In the genomic region with DNA sequence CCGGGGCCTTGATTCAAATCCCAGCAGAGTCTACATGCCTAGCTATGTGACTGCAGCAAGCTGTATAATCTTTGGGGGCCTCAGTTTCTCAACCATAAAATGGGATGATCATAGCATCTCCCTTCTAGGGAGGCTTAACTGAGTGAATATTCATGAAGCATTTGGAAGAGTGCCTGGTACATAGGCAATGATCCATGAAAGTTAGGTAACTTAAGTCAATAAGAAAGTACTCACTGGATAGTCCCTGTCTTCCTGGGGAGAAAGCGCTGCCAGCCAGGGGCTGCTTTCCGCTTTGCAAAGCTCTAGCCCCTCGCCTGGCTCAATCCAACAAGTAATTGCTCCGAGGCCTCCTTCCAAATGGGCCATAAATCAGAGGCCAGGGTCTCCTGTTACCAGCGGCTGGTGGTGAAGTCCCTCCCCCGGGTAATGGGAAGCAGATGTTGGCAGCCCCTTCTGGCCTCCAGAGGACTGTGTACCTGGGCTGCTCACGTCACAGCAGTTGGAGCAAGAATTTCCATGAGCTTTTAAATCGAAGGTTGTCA, we compare ENCODE assay signal across 1 cellular context.
TF ChIP-seq lines count a peak whose summit lies in the region.

No MANE protein-coding gene starts in this region.

TF ChIP-seq in GM23338, 12 proteins besides CTCF, POLR2A, EP300 and RAD21:
- TF ChIP-seq, protein P1, sequence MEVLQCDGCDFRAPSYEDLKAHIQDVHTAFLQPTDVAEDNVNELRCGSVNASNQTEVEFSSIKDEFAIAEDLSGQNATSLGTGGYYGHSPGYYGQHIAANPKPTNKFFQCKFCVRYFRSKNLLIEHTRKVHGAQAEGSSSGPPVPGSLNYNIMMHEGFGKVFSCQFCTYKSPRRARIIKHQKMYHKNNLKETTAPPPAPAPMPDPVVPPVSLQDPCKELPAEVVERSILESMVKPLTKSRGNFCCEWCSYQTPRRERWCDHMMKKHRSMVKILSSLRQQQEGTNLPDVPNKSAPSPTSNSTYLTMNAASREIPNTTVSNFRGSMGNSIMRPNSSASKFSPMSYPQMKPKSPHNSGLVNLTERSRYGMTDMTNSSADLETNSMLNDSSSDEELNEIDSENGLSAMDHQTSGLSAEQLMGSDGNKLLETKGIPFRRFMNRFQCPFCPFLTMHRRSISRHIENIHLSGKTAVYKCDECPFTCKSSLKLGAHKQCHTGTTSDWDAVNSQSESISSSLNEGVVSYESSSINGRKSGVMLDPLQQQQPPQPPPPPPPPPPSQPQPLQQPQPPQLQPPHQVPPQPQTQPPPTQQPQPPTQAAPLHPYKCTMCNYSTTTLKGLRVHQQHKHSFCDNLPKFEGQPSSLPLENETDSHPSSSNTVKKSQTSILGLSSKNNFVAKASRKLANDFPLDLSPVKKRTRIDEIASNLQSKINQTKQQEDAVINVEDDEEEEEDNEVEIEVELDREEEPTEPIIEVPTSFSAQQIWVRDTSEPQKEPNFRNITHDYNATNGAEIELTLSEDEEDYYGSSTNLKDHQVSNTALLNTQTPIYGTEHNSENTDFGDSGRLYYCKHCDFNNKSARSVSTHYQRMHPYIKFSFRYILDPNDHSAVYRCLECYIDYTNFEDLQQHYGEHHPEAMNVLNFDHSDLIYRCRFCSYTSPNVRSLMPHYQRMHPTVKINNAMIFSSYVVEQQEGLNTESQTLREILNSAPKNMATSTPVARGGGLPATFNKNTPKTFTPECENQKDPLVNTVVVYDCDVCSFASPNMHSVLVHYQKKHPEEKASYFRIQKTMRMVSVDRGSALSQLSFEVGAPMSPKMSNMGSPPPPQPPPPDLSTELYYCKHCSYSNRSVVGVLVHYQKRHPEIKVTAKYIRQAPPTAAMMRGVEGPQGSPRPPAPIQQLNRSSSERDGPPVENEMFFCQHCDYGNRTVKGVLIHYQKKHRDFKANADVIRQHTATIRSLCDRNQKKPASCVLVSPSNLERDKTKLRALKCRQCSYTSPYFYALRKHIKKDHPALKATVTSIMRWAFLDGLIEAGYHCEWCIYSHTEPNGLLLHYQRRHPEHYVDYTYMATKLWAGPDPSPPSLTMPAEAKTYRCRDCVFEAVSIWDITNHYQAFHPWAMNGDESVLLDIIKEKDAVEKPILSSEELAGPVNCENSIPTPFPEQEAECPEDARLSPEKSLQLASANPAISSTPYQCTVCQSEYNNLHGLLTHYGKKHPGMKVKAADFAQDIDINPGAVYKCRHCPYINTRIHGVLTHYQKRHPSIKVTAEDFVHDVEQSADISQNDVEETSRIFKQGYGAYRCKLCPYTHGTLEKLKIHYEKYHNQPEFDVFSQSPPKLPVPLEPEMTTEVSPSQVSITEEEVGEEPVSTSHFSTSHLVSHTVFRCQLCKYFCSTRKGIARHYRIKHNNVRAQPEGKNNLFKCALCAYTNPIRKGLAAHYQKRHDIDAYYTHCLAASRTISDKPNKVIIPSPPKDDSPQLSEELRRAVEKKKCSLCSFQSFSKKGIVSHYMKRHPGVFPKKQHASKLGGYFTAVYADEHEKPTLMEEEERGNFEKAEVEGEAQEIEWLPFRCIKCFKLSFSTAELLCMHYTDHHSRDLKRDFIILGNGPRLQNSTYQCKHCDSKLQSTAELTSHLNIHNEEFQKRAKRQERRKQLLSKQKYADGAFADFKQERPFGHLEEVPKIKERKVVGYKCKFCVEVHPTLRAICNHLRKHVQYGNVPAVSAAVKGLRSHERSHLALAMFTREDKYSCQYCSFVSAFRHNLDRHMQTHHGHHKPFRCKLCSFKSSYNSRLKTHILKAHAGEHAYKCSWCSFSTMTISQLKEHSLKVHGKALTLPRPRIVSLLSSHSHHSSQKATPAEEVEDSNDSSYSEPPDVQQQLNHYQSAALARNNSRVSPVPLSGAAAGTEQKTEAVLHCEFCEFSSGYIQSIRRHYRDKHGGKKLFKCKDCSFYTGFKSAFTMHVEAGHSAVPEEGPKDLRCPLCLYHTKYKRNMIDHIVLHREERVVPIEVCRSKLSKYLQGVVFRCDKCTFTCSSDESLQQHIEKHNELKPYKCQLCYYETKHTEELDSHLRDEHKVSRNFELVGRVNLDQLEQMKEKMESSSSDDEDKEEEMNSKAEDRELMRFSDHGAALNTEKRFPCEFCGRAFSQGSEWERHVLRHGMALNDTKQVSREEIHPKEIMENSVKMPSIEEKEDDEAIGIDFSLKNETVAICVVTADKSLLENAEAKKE (CRISPR knock-in tag; IDR thresholded peaks at IDR 0.05) = no peak
- TF ChIP-seq EZH2 (IDR thresholded peaks at IDR 0.05; ENCODE audit: low read depth, unreplicated experiment) (no peak), POLR2AphosphoS5 (IDR thresholded peaks at IDR 0.05; ENCODE audit: low read depth) (no peak), ETS1 (IDR thresholded peaks at IDR 0.05) (no peak), JUNB (IDR thresholded peaks at IDR 0.05; ENCODE audit: unreplicated experiment) (no peak), ZNF331 (CRISPR knock-in tag; IDR thresholded peaks at IDR 0.05; ENCODE audit: low read depth) (no peak), STAT1 (IDR thresholded peaks at IDR 0.05; ENCODE audit: unreplicated experiment) (no peak), NANOG (IDR thresholded peaks at IDR 0.05; ENCODE audit: borderline replicate concordance) (no peak), EZH2phosphoT487 (IDR thresholded peaks at IDR 0.05; ENCODE audit: unreplicated experiment) (no peak)
- TF ChIP-seq, protein P2, sequence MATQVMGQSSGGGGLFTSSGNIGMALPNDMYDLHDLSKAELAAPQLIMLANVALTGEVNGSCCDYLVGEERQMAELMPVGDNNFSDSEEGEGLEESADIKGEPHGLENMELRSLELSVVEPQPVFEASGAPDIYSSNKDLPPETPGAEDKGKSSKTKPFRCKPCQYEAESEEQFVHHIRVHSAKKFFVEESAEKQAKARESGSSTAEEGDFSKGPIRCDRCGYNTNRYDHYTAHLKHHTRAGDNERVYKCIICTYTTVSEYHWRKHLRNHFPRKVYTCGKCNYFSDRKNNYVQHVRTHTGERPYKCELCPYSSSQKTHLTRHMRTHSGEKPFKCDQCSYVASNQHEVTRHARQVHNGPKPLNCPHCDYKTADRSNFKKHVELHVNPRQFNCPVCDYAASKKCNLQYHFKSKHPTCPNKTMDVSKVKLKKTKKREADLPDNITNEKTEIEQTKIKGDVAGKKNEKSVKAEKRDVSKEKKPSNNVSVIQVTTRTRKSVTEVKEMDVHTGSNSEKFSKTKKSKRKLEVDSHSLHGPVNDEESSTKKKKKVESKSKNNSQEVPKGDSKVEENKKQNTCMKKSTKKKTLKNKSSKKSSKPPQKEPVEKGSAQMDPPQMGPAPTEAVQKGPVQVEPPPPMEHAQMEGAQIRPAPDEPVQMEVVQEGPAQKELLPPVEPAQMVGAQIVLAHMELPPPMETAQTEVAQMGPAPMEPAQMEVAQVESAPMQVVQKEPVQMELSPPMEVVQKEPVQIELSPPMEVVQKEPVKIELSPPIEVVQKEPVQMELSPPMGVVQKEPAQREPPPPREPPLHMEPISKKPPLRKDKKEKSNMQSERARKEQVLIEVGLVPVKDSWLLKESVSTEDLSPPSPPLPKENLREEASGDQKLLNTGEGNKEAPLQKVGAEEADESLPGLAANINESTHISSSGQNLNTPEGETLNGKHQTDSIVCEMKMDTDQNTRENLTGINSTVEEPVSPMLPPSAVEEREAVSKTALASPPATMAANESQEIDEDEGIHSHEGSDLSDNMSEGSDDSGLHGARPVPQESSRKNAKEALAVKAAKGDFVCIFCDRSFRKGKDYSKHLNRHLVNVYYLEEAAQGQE (IDR thresholded peaks at IDR 0.05; ENCODE audit: unreplicated experiment) = no peak
